In genomic region chr2:73089270-73090030, GRCh38 we compare ENCODE assay signal across 8 cellular contexts. TPM values are rescaled to one million over a fixed set of nuclear protein-coding genes. Genes with fewer than 3 reads are reported as not detected.
DNase-seq lines count a peak whose midpoint lies in the region; ATAC-seq, FAIRE-seq and TF ChIP-seq lines count a peak whose summit lies in the region.
"Had no signal": no experiment of that assay in that cellular context is flagged by ENCODE, and none has a peak within 500 bp of the region (broad histone marks: within the 10 kb centered on the region; RNA-seq: fewer than 3 reads in every experiment).

No MANE protein-coding gene starts in this region.

- H3K27ac Mint-ChIP-seq in chondrocyte (ENCODE audit: unreplicated experiment) (peak overlapping the region; percentile 94), natural killer cell (peak overlapping the region in 1 of 2 donors; percentile 15)
- peak overlapping the region in 1 of 2 donors; percentile 20 for H3K27ac Mint-ChIP-seq in effector memory CD8-positive, alpha-beta T cell

- peak; percentile 82 to 90 for ATAC-seq in lower lobe of right lung
- peak; percentile 85 for ATAC-seq in upper lobe of right lung
- no peak for ATAC-seq in effector memory CD8-positive, alpha-beta T cell (replicated peaks)
- no peak for ATAC-seq in natural killer cell

- peaks cover 94% of the 10 kb centered on the region for H3K4me1 Mint-ChIP-seq in chondrocyte (ENCODE audit: low read depth)
- H3K4me1 Mint-ChIP-seq in effector memory CD8-positive, alpha-beta T cell (ENCODE audit: low read depth in 2 of 2) = peaks cover 13 to 31% of the 10 kb centered on the region in 2 donors
- peaks cover 0 to 6% of the 10 kb centered on the region in 2 donors for H3K4me1 Mint-ChIP-seq in natural killer cell

- TF ChIP-seq CTCF in chondrocyte (IDR thresholded peaks at IDR 0.05) (no peak), lower lobe of right lung (IDR thresholded peaks at IDR 0.05) (no peak), upper lobe of right lung (IDR thresholded peaks at IDR 0.05) (no peak), natural killer cell (IDR thresholded peaks at IDR 0.05) (no peak)

- H3K27me3 Mint-ChIP-seq in chondrocyte (ENCODE audit: low read depth) (no peaks in the 10 kb centered on the region), natural killer cell (ENCODE audit: low read depth in 2 of 2) (no peaks in the 10 kb centered on the region)
- H3K27me3 Mint-ChIP-seq in effector memory CD8-positive, alpha-beta T cell = no peaks in the 10 kb centered on the region

- DNase-seq in HTR-8/SVneo (ENCODE audit: insufficient read length, low spot score) = peak; percentile 96
- DNase-seq in chondrocyte (ENCODE audit: low spot score) = no peak
- peak; percentile 67 for DNase-seq in lower lobe of right lung
- DNase-seq in upper lobe of right lung = no peak
- no peak for DNase-seq in effector memory CD8-positive, alpha-beta T cell
- no peak for DNase-seq in G401 (ENCODE audit: low spot score)
- DNase-seq in natural killer cell = no peak
- DNase-seq: testis had no signal

- intact Hi-C loops in lower lobe of right lung (cut with DNase I) (loop anchor here (10.0 kb wide), 1 partner anchor 65 kb away; no protein-coding TSS in a partner anchor), upper lobe of right lung (cut with DNase I) (loop anchor here (5.0 kb wide), 1 partner anchor 68 kb away; no protein-coding TSS in a partner anchor), natural killer cell (cut with micrococcal nuclease) (no loop called here)

- H3K9me3 ChIP-seq in lower lobe of right lung (no peaks in the 10 kb centered on the region), upper lobe of right lung (no peaks in the 10 kb centered on the region)
- H3K9me3 ChIP-seq: testis had no signal

- H3K9me3 Mint-ChIP-seq in chondrocyte (ENCODE audit: low read depth) = no peaks in the 10 kb centered on the region
- H3K9me3 Mint-ChIP-seq in effector memory CD8-positive, alpha-beta T cell = no peaks in the 10 kb centered on the region
- no peaks in the 10 kb centered on the region for H3K9me3 Mint-ChIP-seq in natural killer cell

- no peak overlapping the region for H3K27ac ChIP-seq in lower lobe of right lung
- peak overlapping the region; percentile 51 for H3K27ac ChIP-seq in upper lobe of right lung
- H3K27ac ChIP-seq: testis had no signal

- in situ Hi-C loops in G401 (cut with HindIII; ENCODE audit: low sequenced_read_pairs) = no loop called here

- peak; percentile 85 for FAIRE-seq in HTR-8/SVneo (lab: Jason Lieb, UNC)

- H3K4me1 ChIP-seq in lower lobe of right lung = peaks cover 15% of the 10 kb centered on the region
- peaks cover 7% of the 10 kb centered on the region for H3K4me1 ChIP-seq in upper lobe of right lung
- H3K4me1 ChIP-seq: testis had no signal

- H3K4me3 Mint-ChIP-seq in chondrocyte (ENCODE audit: unreplicated experiment) (peak overlapping the region; percentile 38), natural killer cell (no peak overlapping the region)
- no peak overlapping the region for H3K4me3 Mint-ChIP-seq in effector memory CD8-positive, alpha-beta T cell

- H3K36me3 ChIP-seq in lower lobe of right lung (peaks cover 27% of the 10 kb centered on the region), upper lobe of right lung (peaks cover 14% of the 10 kb centered on the region)

- H3K36me3 Mint-ChIP-seq in chondrocyte (ENCODE audit: low read depth) = peaks cover 2% of the 10 kb centered on the region
- peaks cover 9% of the 10 kb centered on the region for H3K36me3 Mint-ChIP-seq in effector memory CD8-positive, alpha-beta T cell (ENCODE audit: insufficient read depth)
- H3K36me3 Mint-ChIP-seq in natural killer cell = no peaks in the 10 kb centered on the region

- H3K27me3 ChIP-seq in lower lobe of right lung (ENCODE audit: low read depth) (no peaks in the 10 kb centered on the region), upper lobe of right lung (no peaks in the 10 kb centered on the region)
- H3K27me3 ChIP-seq: testis had no signal

- H3K4me3 ChIP-seq in lower lobe of right lung (no peak overlapping the region), upper lobe of right lung (no peak overlapping the region)
- H3K4me3 ChIP-seq: testis had no signal

RNA-seq across cellular contexts. Expression of gene SFXN5, which starts 17.9 kb away (rescaled TPM):
- 10.6 to 18.1 TPM (median 13.5 TPM) in 3 replicates for total RNA-seq in chondrocyte
- 15.4 TPM for total RNA-seq in lower lobe of right lung
- total RNA-seq in upper lobe of right lung = 13.1 TPM
- total RNA-seq in G401 (2014; rRNA removed; shearing (Covaris generic)) = 11.4 and 24.6 TPM in 2 replicates
- 10 to 100 TPM; 15.3 to 22.3 (median 19.8) TPM for total RNA-seq in natural killer cell

RNA-seq across cellular contexts. Expression of gene RAB11FIP5, which starts 23.3 kb away (rescaled TPM):
- total RNA-seq in chondrocyte = 39.8 to 54.7 TPM (median 53.1 TPM) in 3 replicates
- total RNA-seq in lower lobe of right lung = 20.6 TPM
- total RNA-seq in upper lobe of right lung = 28.8 TPM
- total RNA-seq in G401 (2014; rRNA removed; shearing (Covaris generic)) = 18.1 and 19.0 TPM in 2 replicates
- total RNA-seq in natural killer cell = 10 to 100 TPM in 2 of 3 donors, 1 to 10 TPM in 1; 4.9 to 15.9 (median 11.2) TPM

Comparison
In these comparisons a context has a peak if more than half of its experiments do, and no peak if none do; other contexts are left out.
1. DNase-seq: peak in HTR-8/SVneo (single experiment) and lower lobe of right lung (single experiment); none in chondrocyte (single experiment), upper lobe of right lung (single experiment), effector memory CD8-positive, alpha-beta T cell (0 of 3), G401 (single experiment) and natural killer cell (single experiment).
2. ATAC-seq: peak in lower lobe of right lung (2 of 2) and upper lobe of right lung (single experiment); none in effector memory CD8-positive, alpha-beta T cell (single experiment) and natural killer cell (0 of 3).